In the genomic region with DNA sequence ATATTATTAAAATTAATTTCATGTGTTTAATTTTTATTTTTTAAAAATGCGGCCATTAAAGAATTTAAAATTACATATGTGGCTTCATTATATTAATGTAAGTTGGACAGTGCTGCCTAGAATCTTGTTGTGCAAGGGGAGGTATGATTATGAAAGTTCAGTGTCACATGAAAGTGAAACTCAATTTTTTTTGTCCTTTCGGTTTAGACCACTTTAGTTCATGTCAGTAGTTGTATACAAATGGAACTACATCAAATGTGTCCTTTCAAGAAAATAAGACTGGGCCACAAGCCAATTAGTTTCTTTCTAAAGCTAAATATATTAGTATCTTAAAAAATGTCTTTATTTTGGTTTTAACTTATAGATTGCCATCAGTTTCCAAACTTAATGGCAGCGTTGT, we compare ENCODE assay signal across 12 cellular contexts. TPM values are rescaled to one million over a fixed set of nuclear protein-coding genes. Genes with fewer than 3 reads are reported as not detected.
DNase-seq lines count a peak whose midpoint lies in the region; ATAC-seq and TF ChIP-seq lines count a peak whose summit lies in the region.
"Had no signal": no experiment of that assay in that cellular context is flagged by ENCODE, and none has a peak within 500 bp of the region (broad histone marks: within the 10 kb centered on the region; RNA-seq: fewer than 3 reads in every experiment).

No MANE protein-coding gene starts in this region.

- CTCF ChIA-PET in MCF 10A (lab: Yijun Ruan, JAX) (no interaction called here), WTC11 (lab: Charles Lee) (no interaction called here)

- H3K27me3 Mint-ChIP-seq in activated naive CD8-positive, alpha-beta T cell treated with anti-CD3 and anti-CD28 coated beads, Interleukin-2, amount 50 U/mL, for 24 hours = no peaks in the 10 kb centered on the region
- no peaks in the 10 kb centered on the region for H3K27me3 Mint-ChIP-seq in MCF 10A (ENCODE audit: insufficient read depth, unreplicated experiment)
- no peaks in the 10 kb centered on the region for H3K27me3 Mint-ChIP-seq in WTC11 (ENCODE audit: low read depth)

- TF ChIP-seq CTCF in MCF 10A (IDR thresholded peaks at IDR 0.05; ENCODE audit: unreplicated experiment) = no peak
- no peak for TF ChIP-seq CTCF in WTC11 (IDR thresholded peaks at IDR 0.05)

- ATAC-seq in GM18858 (IDR thresholded peaks at IDR 0.05; ENCODE audit: unreplicated experiment) (peak; percentile 96), GM21526 (IDR thresholded peaks at IDR 0.05; ENCODE audit: low FRiP score, unreplicated experiment) (peak; percentile 95), HG03139 (IDR thresholded peaks at IDR 0.05; ENCODE audit: unreplicated experiment) (peak; percentile 94), WTC11 (no peak)
- peak; percentile 43 for ATAC-seq in activated naive CD8-positive, alpha-beta T cell treated with anti-CD3 and anti-CD28 coated beads, Interleukin-2, amount 50 U/mL, for 24 hours

- DNase-seq in activated naive CD8-positive, alpha-beta T cell treated with anti-CD3 and anti-CD28 coated beads, Interleukin-2, amount 50 U/mL, for 24 hours = no peak
- DNase-seq in hippocampal formation (lab: John Stamatoyannopoulos, UW) (no peak), NCI-H1694 (lab: John Stamatoyannopoulos, UW) (no peak), MCF 10A (ENCODE audit: unreplicated experiment) (no peak), WTC11 (ENCODE audit: low spot score) (no peak)
- DNase-seq: cortex of kidney; NCI-H2029; stimulated activated CD4-positive, alpha-beta T cell treated with anti-CD3 and anti-CD28 coated beads, Interleukin-15, amount 100 ng/mL, for 24 hours; transverse colon had no signal

- H3K9me3 Mint-ChIP-seq in activated naive CD8-positive, alpha-beta T cell treated with anti-CD3 and anti-CD28 coated beads, Interleukin-2, amount 50 U/mL, for 24 hours = no peaks in the 10 kb centered on the region
- H3K9me3 Mint-ChIP-seq in MCF 10A (ENCODE audit: unreplicated experiment) (no peaks in the 10 kb centered on the region), WTC11 (no peaks in the 10 kb centered on the region)

- intact Hi-C loops in MCF 10A (cut with micrococcal nuclease) = no loop called here

- peaks cover 7% of the 10 kb centered on the region for H3K4me1 Mint-ChIP-seq in activated naive CD8-positive, alpha-beta T cell treated with anti-CD3 and anti-CD28 coated beads, Interleukin-2, amount 50 U/mL, for 24 hours
- H3K4me1 Mint-ChIP-seq in MCF 10A (ENCODE audit: insufficient read depth, unreplicated experiment) (no peaks in the 10 kb centered on the region), WTC11 (no peaks in the 10 kb centered on the region)

- peaks cover 15% of the 10 kb centered on the region for H3K36me3 Mint-ChIP-seq in activated naive CD8-positive, alpha-beta T cell treated with anti-CD3 and anti-CD28 coated beads, Interleukin-2, amount 50 U/mL, for 24 hours (ENCODE audit: low read depth)
- H3K36me3 Mint-ChIP-seq in MCF 10A (ENCODE audit: insufficient read depth, unreplicated experiment) (peaks cover 56% of the 10 kb centered on the region), WTC11 (peaks cover 30% of the 10 kb centered on the region)

- no peak overlapping the region for H3K4me3 Mint-ChIP-seq in activated naive CD8-positive, alpha-beta T cell treated with anti-CD3 and anti-CD28 coated beads, Interleukin-2, amount 50 U/mL, for 24 hours
- H3K4me3 Mint-ChIP-seq in MCF 10A (ENCODE audit: unreplicated experiment) = no peak overlapping the region
- H3K4me3 Mint-ChIP-seq in WTC11 = no peak overlapping the region

- POLR2A ChIA-PET in MCF 10A (lab: Yijun Ruan, JAX) (no interaction called here), WTC11 (lab: Charles Lee) (no interaction called here)

- no peak overlapping the region for H3K27ac Mint-ChIP-seq in activated naive CD8-positive, alpha-beta T cell treated with anti-CD3 and anti-CD28 coated beads, Interleukin-2, amount 50 U/mL, for 24 hours
- H3K27ac Mint-ChIP-seq in MCF 10A (ENCODE audit: low read depth, unreplicated experiment) (no peak overlapping the region), WTC11 (no peak overlapping the region)

- BruUV-seq in MCF 10A (replicated peaks; lab: Mats Ljungman, UMichigan) = no TSS peak

TF ChIP-seq in WTC11, 78 proteins besides CTCF, POLR2A, EP300 and RAD21:
- TF ChIP-seq, protein P1, sequence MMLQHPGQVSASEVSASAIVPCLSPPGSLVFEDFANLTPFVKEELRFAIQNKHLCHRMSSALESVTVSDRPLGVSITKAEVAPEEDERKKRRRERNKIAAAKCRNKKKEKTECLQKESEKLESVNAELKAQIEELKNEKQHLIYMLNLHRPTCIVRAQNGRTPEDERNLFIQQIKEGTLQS (CRISPR knock-in tag; conservative IDR thresholded peaks at IDR 0.05) = no peak
- TF ChIP-seq, protein P2, sequence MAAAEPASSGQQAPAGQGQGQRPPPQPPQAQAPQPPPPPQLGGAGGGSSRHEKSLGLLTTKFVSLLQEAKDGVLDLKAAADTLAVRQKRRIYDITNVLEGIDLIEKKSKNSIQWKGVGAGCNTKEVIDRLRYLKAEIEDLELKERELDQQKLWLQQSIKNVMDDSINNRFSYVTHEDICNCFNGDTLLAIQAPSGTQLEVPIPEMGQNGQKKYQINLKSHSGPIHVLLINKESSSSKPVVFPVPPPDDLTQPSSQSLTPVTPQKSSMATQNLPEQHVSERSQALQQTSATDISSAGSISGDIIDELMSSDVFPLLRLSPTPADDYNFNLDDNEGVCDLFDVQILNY (CRISPR knock-in tag; IDR thresholded peaks at IDR 0.05) = no peak
- TF ChIP-seq MYBL2 (CRISPR knock-in tag; IDR thresholded peaks at IDR 0.05) (no peak), ETV6 (CRISPR knock-in tag; IDR thresholded peaks at IDR 0.05) (no peak), CREM (CRISPR knock-in tag; IDR thresholded peaks at IDR 0.05) (no peak), ZNF219 (CRISPR knock-in tag; IDR thresholded peaks at IDR 0.05; ENCODE audit: borderline replicate concordance) (no peak), SMAD4 (CRISPR knock-in tag; IDR thresholded peaks at IDR 0.05) (no peak), NFYB (CRISPR knock-in tag; conservative IDR thresholded peaks at IDR 0.05; ENCODE audit: low read depth) (no peak), OVOL2 (CRISPR knock-in tag; IDR thresholded peaks at IDR 0.05; ENCODE audit: borderline replicate concordance) (no peak), MXD4 (CRISPR knock-in tag; IDR thresholded peaks at IDR 0.05; ENCODE audit: borderline replicate concordance) (no peak), ZNF671 (CRISPR knock-in tag; IDR thresholded peaks at IDR 0.05) (no peak), TCF7 (CRISPR knock-in tag; IDR thresholded peaks at IDR 0.05; ENCODE audit: low read depth) (no peak), ZNF416 (CRISPR knock-in tag; IDR thresholded peaks at IDR 0.05) (no peak), ZNF138 (CRISPR knock-in tag; conservative IDR thresholded peaks at IDR 0.05) (no peak), NR1H2 (CRISPR knock-in tag; IDR thresholded peaks at IDR 0.05) (no peak), RELA (CRISPR knock-in tag; IDR thresholded peaks at IDR 0.05; ENCODE audit: borderline replicate concordance) (no peak), ESRRA (CRISPR knock-in tag; IDR thresholded peaks at IDR 0.05; ENCODE audit: borderline replicate concordance) (no peak)
- TF ChIP-seq, protein P3, sequence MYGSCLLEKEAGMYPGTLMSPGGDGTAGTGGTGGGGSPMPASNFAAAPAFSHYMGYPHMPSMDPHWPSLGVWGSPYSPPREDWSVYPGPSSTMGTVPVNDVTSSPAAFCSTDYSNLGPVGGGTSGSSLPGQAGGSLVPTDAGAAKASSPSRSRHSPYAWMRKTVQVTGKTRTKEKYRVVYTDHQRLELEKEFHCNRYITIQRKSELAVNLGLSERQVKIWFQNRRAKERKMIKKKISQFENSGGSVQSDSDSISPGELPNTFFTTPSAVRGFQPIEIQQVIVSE (CRISPR knock-in tag; IDR thresholded peaks at IDR 0.05; ENCODE audit: borderline replicate concordance) = no peak
- TF ChIP-seq, protein P4, sequence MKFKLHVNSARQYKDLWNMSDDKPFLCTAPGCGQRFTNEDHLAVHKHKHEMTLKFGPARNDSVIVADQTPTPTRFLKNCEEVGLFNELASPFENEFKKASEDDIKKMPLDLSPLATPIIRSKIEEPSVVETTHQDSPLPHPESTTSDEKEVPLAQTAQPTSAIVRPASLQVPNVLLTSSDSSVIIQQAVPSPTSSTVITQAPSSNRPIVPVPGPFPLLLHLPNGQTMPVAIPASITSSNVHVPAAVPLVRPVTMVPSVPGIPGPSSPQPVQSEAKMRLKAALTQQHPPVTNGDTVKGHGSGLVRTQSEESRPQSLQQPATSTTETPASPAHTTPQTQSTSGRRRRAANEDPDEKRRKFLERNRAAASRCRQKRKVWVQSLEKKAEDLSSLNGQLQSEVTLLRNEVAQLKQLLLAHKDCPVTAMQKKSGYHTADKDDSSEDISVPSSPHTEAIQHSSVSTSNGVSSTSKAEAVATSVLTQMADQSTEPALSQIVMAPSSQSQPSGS (CRISPR knock-in tag; IDR thresholded peaks at IDR 0.05; ENCODE audit: borderline replicate concordance, low read depth) = no peak
- TF ChIP-seq, protein P5, sequence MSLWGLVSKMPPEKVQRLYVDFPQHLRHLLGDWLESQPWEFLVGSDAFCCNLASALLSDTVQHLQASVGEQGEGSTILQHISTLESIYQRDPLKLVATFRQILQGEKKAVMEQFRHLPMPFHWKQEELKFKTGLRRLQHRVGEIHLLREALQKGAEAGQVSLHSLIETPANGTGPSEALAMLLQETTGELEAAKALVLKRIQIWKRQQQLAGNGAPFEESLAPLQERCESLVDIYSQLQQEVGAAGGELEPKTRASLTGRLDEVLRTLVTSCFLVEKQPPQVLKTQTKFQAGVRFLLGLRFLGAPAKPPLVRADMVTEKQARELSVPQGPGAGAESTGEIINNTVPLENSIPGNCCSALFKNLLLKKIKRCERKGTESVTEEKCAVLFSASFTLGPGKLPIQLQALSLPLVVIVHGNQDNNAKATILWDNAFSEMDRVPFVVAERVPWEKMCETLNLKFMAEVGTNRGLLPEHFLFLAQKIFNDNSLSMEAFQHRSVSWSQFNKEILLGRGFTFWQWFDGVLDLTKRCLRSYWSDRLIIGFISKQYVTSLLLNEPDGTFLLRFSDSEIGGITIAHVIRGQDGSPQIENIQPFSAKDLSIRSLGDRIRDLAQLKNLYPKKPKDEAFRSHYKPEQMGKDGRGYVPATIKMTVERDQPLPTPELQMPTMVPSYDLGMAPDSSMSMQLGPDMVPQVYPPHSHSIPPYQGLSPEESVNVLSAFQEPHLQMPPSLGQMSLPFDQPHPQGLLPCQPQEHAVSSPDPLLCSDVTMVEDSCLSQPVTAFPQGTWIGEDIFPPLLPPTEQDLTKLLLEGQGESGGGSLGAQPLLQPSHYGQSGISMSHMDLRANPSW (CRISPR knock-in tag; conservative IDR thresholded peaks at IDR 0.05; ENCODE audit: low read depth) = no peak
TF ChIP-seq in WTC11: peak in this region for 0.

RNA-seq across cellular contexts. Expression of a gene that starts 35.7 kb away (rescaled TPM):
- 16.5 and 17.2 TPM in 2 replicates for total RNA-seq in MCF 10A (2022)
- 9.5 to 14.3 TPM (median 13.6 TPM) in 3 replicates for total RNA-seq in WTC11 (2021)

RNA-seq across cellular contexts. Expression of a gene that starts 41.4 kb away (rescaled TPM):
- 0.27 and 0.30 TPM in 2 replicates for total RNA-seq in MCF 10A (2022)
- total RNA-seq in WTC11 (2021) = 0.37 to 0.66 TPM (median 0.37 TPM) in 3 replicates
